ENCODE assay signal across 18 cellular contexts in genomic region chr9:91160181-91160580, GRCh38.
DNase-seq lines count a peak whose midpoint lies in the region; ATAC-seq and TF ChIP-seq lines count a peak whose summit lies in the region.
"Had no signal": no experiment of that assay in that cellular context is flagged by ENCODE, and none has a peak within 500 bp of the region (broad histone marks: within the 10 kb centered on the region; RNA-seq: fewer than 3 reads in every experiment).

No MANE protein-coding gene starts in this region.

- H3K4me3 Mint-ChIP-seq in activated CD4-positive, alpha-beta memory T cell treated with anti-CD3 and anti-CD28 coated beads, Interleukin-2, amount 10 ng/mL, durations not matched to agents 7 days and 5 days: peak overlapping the region; percentile 74
- no peak overlapping the region for H3K4me3 Mint-ChIP-seq in activated CD4-positive, alpha-beta memory T cell treated with anti-CD3 and anti-CD28 coated beads for 36 hours
- H3K4me3 Mint-ChIP-seq: memory B cell had no signal

- peaks cover 6% of the 10 kb centered on the region for H3K9me3 Mint-ChIP-seq in activated CD4-positive, alpha-beta memory T cell treated with anti-CD3 and anti-CD28 coated beads, Interleukin-2, amount 10 ng/mL, durations not matched to agents 7 days and 5 days
- H3K9me3 Mint-ChIP-seq in activated CD4-positive, alpha-beta memory T cell treated with anti-CD3 and anti-CD28 coated beads for 36 hours: peaks cover 2% of the 10 kb centered on the region
- H3K9me3 Mint-ChIP-seq: memory B cell, natural killer cell had no signal

- CTCF ChIA-PET in activated CD4-positive, alpha-beta memory T cell treated with anti-CD3 and anti-CD28 coated beads, Interleukin-2, amount 10 ng/mL, durations not matched to agents 7 days and 5 days (lab: Charles Lee): interaction anchor here (2.1 to 2.4 kb wide), 2 partner anchors 71 to 93 kb away, joined by 6 to 7 read pairs; no protein-coding TSS in a partner anchor
- CTCF ChIA-PET in activated CD4-positive, alpha-beta memory T cell treated with anti-CD3 and anti-CD28 coated beads for 36 hours (lab: Charles Lee): no interaction called here

- H3K27me3 Mint-ChIP-seq in activated CD4-positive, alpha-beta memory T cell treated with anti-CD3 and anti-CD28 coated beads, Interleukin-2, amount 10 ng/mL, durations not matched to agents 7 days and 5 days: no peaks in the 10 kb centered on the region
- no peaks in the 10 kb centered on the region for H3K27me3 Mint-ChIP-seq in activated CD4-positive, alpha-beta memory T cell treated with anti-CD3 and anti-CD28 coated beads for 36 hours
- H3K27me3 Mint-ChIP-seq: activated CD4-positive, alpha-beta T cell treated with anti-CD3 and anti-CD28 coated beads, Interleukin-2, amount 10 ng/mL, durations not matched to agents 7 days and 5 days; memory B cell had no signal

- intact Hi-C loops in activated CD4-positive, alpha-beta memory T cell treated with anti-CD3 and anti-CD28 coated beads for 36 hours (cut with micrococcal nuclease): no loop called here
- intact Hi-C loops in heart right ventricle (cut with DNase I): loop anchor here in 1 of 10 donors (5.0 kb wide), 1 partner anchor 47 kb away; no protein-coding TSS in a partner anchor
- intact Hi-C loops in uterus (cut with DNase I; ENCODE audit: low total_unique reads): no loop called here

- H3K27me3 ChIP-seq in heart right ventricle (no peaks in the 10 kb centered on the region), uterus (no peaks in the 10 kb centered on the region)

- POLR2A ChIA-PET in activated CD4-positive, alpha-beta memory T cell treated with anti-CD3 and anti-CD28 coated beads, Interleukin-2, amount 10 ng/mL, durations not matched to agents 7 days and 5 days (lab: Charles Lee): interaction anchor here (0.6 to 10.6 kb wide), 8 partner anchors 10 to 264 kb away, joined by 3 to 346 read pairs (median 5); partner anchors contain the start of gene NFIL3
- POLR2A ChIA-PET in activated CD4-positive, alpha-beta memory T cell treated with anti-CD3 and anti-CD28 coated beads for 36 hours (lab: Charles Lee): no interaction called here

- H3K27ac ChIP-seq in heart right ventricle (peak overlapping the region in 8 of 10 donors; percentile 44 to 85 (median 68)), uterus (peak overlapping the region; percentile 53 to 56)
- H3K27ac ChIP-seq: GM23248 had no signal

- H3K9me3 ChIP-seq in heart right ventricle (peaks cover 0 to 3% (median 0%) of the 10 kb centered on the region in 11 donors), uterus (no peaks in the 10 kb centered on the region)

- peaks cover 0 to 41% (median 19%) of the 10 kb centered on the region in 9 donors for H3K4me1 ChIP-seq in heart right ventricle
- no peaks in the 10 kb centered on the region for H3K4me1 ChIP-seq in uterus

- H3K36me3 ChIP-seq in heart right ventricle (no peaks in the 10 kb centered on the region), uterus (no peaks in the 10 kb centered on the region)

- peaks cover 91% of the 10 kb centered on the region for H3K4me1 Mint-ChIP-seq in activated CD4-positive, alpha-beta memory T cell treated with anti-CD3 and anti-CD28 coated beads, Interleukin-2, amount 10 ng/mL, durations not matched to agents 7 days and 5 days
- H3K4me1 Mint-ChIP-seq in activated CD4-positive, alpha-beta memory T cell treated with anti-CD3 and anti-CD28 coated beads for 36 hours (ENCODE audit: low read depth): peaks cover 55% of the 10 kb centered on the region

- peak in 3 of 8 donors; percentile 3 to 19 (median 16) for ATAC-seq in heart right ventricle
- ATAC-seq in HG03565 (IDR thresholded peaks at IDR 0.05; ENCODE audit: unreplicated experiment): no peak
- ATAC-seq in HG02938 (IDR thresholded peaks at IDR 0.05; ENCODE audit: unreplicated experiment): no peak
- ATAC-seq: natural killer cell had no signal

- TF ChIP-seq CTCF in heart right ventricle (IDR thresholded peaks at IDR 0.05) (no peak), uterus (IDR thresholded peaks at IDR 0.05) (no peak)

- WGBS in heart right ventricle, 2 donors: 58 to 61% methylated on average over 22 of the region's 22 CpGs

- DNase-seq in activated CD4-positive, alpha-beta memory T cell treated with anti-CD3 and anti-CD28 coated beads, Interleukin-2, amount 10 ng/mL, durations not matched to agents 7 days and 5 days: no peak
- no peak for DNase-seq in activated CD4-positive, alpha-beta memory T cell treated with anti-CD3 and anti-CD28 coated beads for 36 hours
- DNase-seq in heart right ventricle (no peak), retina (peak; percentile 26), uterus (no peak), NCI-H748 (lab: John Stamatoyannopoulos, UW; ENCODE audit: unreplicated experiment) (no peak)
- DNase-seq: activated naive CD4-positive, alpha-beta T cell treated with anti-CD3 and anti-CD28 coated beads, Interleukin-2, amount 50 U/mL, for 16 hours; GM23248; natural killer cell; NCI-H1092; NCI-H2081 treated with DMSO at 0.1 percent for 48 hours; NCI-H510A treated with DMSO at 0.1 percent for 48 hours; stimulated activated CD4-positive, alpha-beta T cell treated with anti-CD3 and anti-CD28 coated beads, Interleukin-4, amount 100 ng/mL, for 24 hours had no signal

- TF ChIP-seq POLR2A in uterus (IDR thresholded peaks at IDR 0.05): no peak

- peaks cover 70% of the 10 kb centered on the region for H3K36me3 Mint-ChIP-seq in activated CD4-positive, alpha-beta memory T cell treated with anti-CD3 and anti-CD28 coated beads, Interleukin-2, amount 10 ng/mL, durations not matched to agents 7 days and 5 days (ENCODE audit: low read depth)
- peaks cover 2% of the 10 kb centered on the region for H3K36me3 Mint-ChIP-seq in activated CD4-positive, alpha-beta memory T cell treated with anti-CD3 and anti-CD28 coated beads for 36 hours
- H3K36me3 Mint-ChIP-seq: memory B cell, natural killer cell had no signal

- H3K4me3 ChIP-seq in heart right ventricle (peak overlapping the region in 7 of 10 donors; percentile 8 to 48 (median 42)), uterus (no peak overlapping the region)
- H3K4me3 ChIP-seq: GM23248, smooth muscle cell had no signal

- no peak overlapping the region for H3K27ac Mint-ChIP-seq in activated CD4-positive, alpha-beta memory T cell treated with anti-CD3 and anti-CD28 coated beads, Interleukin-2, amount 10 ng/mL, durations not matched to agents 7 days and 5 days
- H3K27ac Mint-ChIP-seq in activated CD4-positive, alpha-beta memory T cell treated with anti-CD3 and anti-CD28 coated beads for 36 hours: no peak overlapping the region

Comparison
In these comparisons a context has a peak if more than half of its experiments do, and no peak if none do; other contexts are left out.
1. H3K4me3 ChIP-seq: peak in heart right ventricle (7 of 10); none in uterus (0 of 2).